In the genomic region with DNA sequence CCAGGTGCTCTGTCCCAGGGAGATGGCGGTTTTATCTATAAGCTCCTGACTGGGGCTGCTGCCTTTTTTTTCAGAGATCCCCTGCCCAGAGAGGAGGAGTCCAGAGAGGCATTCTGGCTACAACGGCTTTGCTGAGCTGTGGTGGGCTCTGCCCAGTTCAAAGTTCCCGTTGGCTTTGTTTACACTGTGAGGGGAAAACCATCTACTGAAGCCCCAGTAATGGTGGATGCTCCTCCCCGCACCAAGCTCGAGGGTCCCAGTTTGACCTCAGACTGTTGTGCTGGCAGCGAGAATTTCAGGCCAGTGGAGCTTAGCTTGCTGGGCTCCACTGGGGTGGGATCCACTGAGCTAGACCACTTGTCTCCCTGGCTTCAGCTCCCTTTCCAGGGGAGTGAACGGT, we compare ENCODE assay signal across 1 cellular context.
TF ChIP-seq lines count a peak whose summit lies in the region.

No MANE protein-coding gene starts in this region.

TF ChIP-seq in HepG2, 621 proteins besides CTCF, POLR2A, EP300 and RAD21 (continued from another document):
- TF ChIP-seq, protein P1, sequence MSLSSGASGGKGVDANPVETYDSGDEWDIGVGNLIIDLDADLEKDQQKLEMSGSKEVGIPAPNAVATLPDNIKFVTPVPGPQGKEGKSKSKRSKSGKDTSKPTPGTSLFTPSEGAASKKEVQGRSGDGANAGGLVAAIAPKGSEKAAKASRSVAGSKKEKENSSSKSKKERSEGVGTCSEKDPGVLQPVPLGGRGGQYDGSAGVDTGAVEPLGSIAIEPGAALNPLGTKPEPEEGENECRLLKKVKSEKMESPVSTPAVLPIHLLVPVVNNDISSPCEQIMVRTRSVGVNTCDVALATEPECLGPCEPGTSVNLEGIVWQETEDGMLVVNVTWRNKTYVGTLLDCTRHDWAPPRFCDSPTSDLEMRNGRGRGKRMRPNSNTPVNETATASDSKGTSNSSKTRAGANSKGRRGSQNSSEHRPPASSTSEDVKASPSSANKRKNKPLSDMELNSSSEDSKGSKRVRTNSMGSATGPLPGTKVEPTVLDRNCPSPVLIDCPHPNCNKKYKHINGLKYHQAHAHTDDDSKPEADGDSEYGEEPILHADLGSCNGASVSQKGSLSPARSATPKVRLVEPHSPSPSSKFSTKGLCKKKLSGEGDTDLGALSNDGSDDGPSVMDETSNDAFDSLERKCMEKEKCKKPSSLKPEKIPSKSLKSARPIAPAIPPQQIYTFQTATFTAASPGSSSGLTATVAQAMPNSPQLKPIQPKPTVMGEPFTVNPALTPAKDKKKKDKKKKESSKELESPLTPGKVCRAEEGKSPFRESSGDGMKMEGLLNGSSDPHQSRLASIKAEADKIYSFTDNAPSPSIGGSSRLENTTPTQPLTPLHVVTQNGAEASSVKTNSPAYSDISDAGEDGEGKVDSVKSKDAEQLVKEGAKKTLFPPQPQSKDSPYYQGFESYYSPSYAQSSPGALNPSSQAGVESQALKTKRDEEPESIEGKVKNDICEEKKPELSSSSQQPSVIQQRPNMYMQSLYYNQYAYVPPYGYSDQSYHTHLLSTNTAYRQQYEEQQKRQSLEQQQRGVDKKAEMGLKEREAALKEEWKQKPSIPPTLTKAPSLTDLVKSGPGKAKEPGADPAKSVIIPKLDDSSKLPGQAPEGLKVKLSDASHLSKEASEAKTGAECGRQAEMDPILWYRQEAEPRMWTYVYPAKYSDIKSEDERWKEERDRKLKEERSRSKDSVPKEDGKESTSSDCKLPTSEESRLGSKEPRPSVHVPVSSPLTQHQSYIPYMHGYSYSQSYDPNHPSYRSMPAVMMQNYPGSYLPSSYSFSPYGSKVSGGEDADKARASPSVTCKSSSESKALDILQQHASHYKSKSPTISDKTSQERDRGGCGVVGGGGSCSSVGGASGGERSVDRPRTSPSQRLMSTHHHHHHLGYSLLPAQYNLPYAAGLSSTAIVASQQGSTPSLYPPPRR (CRISPR knock-in tag; IDR thresholded peaks at IDR 0.05; ENCODE audit: borderline replicate concordance), result no peak
- TF ChIP-seq, protein P2, sequence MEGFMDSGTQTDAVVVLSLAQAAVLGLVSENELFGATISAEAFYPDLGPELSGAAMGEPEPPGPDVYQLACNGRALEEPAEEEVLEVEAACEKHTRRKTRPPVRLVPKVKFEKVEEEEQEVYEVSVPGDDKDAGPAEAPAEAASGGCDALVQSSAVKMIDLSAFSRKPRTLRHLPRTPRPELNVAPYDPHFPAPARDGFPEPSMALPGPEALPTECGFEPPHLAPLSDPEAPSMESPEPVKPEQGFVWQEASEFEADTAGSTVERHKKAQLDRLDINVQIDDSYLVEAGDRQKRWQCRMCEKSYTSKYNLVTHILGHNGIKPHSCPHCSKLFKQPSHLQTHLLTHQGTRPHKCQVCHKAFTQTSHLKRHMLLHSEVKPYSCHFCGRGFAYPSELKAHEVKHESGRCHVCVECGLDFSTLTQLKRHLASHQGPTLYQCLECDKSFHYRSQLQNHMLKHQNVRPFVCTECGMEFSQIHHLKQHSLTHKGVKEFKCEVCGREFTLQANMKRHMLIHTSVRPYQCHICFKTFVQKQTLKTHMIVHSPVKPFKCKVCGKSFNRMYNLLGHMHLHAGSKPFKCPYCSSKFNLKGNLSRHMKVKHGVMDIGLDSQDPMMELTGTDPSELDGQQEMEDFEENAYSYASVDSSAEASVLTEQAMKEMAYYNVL (CRISPR knock-in tag; IDR thresholded peaks at IDR 0.05; ENCODE audit: borderline replicate concordance), result 0 out of 2 replicates have a peak, but pooled peaks have one; percentile 23
- no peak for TF ChIP-seq MTF1 (CRISPR knock-in tag; IDR thresholded peaks at IDR 0.05)
- TF ChIP-seq ZNF331 (CRISPR knock-in tag; IDR thresholded peaks at IDR 0.05), result peak; percentile 41; the same call in 1 of the 2 replicates
- TF ChIP-seq ZNF263 (CRISPR knock-in tag; IDR thresholded peaks at IDR 0.05), result peak; percentile 28; the same call in 1 of the 2 replicates
- peak; percentile 69 for TF ChIP-seq ZNF781 (CRISPR knock-in tag; IDR thresholded peaks at IDR 0.05; ENCODE audit: borderline replicate concordance, not compliant biosample characterization)
- no peak for TF ChIP-seq HNF4G (IDR thresholded peaks at IDR 0.05; ENCODE audit: borderline replicate concordance, low read depth, low read length)
- TF ChIP-seq HNF4G (CRISPR knock-in tag; IDR thresholded peaks at IDR 0.05; ENCODE audit: borderline replicate concordance, low read depth), result 0 out of 2 replicates have a peak, but pooled peaks have one; percentile 17
- no peak for TF ChIP-seq ZNF563 (CRISPR knock-in tag; IDR thresholded peaks at IDR 0.05)
- TF ChIP-seq ZBTB38 (CRISPR knock-in tag; IDR thresholded peaks at IDR 0.05), result no peak
- 0 out of 2 replicates have a peak, but pooled peaks have one; percentile 25 for TF ChIP-seq ZNF350 (CRISPR knock-in tag; IDR thresholded peaks at IDR 0.05; ENCODE audit: borderline replicate concordance, low read depth)
- no peak for TF ChIP-seq SRY (CRISPR knock-in tag; IDR thresholded peaks at IDR 0.05)
- TF ChIP-seq SP5 (CRISPR knock-in tag; IDR thresholded peaks at IDR 0.05; ENCODE audit: borderline replicate concordance, low read depth), result 0 out of 2 replicates have a peak, but pooled peaks have one; percentile 17
- TF ChIP-seq POGZ (CRISPR knock-in tag; IDR thresholded peaks at IDR 0.05), result peak; percentile 33; the same call in 1 of the 2 replicates
- no peak for TF ChIP-seq XRCC5 (optimal IDR thresholded peaks at IDR 0.05; ENCODE audit: low read length)
- TF ChIP-seq, protein P3, sequence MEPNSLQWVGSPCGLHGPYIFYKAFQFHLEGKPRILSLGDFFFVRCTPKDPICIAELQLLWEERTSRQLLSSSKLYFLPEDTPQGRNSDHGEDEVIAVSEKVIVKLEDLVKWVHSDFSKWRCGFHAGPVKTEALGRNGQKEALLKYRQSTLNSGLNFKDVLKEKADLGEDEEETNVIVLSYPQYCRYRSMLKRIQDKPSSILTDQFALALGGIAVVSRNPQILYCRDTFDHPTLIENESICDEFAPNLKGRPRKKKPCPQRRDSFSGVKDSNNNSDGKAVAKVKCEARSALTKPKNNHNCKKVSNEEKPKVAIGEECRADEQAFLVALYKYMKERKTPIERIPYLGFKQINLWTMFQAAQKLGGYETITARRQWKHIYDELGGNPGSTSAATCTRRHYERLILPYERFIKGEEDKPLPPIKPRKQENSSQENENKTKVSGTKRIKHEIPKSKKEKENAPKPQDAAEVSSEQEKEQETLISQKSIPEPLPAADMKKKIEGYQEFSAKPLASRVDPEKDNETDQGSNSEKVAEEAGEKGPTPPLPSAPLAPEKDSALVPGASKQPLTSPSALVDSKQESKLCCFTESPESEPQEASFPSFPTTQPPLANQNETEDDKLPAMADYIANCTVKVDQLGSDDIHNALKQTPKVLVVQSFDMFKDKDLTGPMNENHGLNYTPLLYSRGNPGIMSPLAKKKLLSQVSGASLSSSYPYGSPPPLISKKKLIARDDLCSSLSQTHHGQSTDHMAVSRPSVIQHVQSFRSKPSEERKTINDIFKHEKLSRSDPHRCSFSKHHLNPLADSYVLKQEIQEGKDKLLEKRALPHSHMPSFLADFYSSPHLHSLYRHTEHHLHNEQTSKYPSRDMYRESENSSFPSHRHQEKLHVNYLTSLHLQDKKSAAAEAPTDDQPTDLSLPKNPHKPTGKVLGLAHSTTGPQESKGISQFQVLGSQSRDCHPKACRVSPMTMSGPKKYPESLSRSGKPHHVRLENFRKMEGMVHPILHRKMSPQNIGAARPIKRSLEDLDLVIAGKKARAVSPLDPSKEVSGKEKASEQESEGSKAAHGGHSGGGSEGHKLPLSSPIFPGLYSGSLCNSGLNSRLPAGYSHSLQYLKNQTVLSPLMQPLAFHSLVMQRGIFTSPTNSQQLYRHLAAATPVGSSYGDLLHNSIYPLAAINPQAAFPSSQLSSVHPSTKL (CRISPR knock-in tag; IDR thresholded peaks at IDR 0.05), result peak; percentile 7; the same call in 1 of the 2 replicates
- no peak for TF ChIP-seq RNF2 (conservative IDR thresholded peaks at IDR 0.05; ENCODE audit: low read depth)
- TF ChIP-seq, protein P4, sequence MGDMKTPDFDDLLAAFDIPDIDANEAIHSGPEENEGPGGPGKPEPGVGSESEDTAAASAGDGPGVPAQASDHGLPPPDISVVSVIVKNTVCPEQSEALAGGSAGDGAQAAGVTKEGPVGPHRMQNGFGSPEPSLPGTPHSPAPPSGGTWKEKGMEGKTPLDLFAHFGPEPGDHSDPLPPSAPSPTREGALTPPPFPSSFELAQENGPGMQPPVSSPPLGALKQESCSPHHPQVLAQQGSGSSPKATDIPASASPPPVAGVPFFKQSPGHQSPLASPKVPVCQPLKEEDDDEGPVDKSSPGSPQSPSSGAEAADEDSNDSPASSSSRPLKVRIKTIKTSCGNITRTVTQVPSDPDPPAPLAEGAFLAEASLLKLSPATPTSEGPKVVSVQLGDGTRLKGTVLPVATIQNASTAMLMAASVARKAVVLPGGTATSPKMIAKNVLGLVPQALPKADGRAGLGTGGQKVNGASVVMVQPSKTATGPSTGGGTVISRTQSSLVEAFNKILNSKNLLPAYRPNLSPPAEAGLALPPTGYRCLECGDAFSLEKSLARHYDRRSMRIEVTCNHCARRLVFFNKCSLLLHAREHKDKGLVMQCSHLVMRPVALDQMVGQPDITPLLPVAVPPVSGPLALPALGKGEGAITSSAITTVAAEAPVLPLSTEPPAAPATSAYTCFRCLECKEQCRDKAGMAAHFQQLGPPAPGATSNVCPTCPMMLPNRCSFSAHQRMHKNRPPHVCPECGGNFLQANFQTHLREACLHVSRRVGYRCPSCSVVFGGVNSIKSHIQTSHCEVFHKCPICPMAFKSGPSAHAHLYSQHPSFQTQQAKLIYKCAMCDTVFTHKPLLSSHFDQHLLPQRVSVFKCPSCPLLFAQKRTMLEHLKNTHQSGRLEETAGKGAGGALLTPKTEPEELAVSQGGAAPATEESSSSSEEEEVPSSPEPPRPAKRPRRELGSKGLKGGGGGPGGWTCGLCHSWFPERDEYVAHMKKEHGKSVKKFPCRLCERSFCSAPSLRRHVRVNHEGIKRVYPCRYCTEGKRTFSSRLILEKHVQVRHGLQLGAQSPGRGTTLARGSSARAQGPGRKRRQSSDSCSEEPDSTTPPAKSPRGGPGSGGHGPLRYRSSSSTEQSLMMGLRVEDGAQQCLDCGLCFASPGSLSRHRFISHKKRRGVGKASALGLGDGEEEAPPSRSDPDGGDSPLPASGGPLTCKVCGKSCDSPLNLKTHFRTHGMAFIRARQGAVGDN (CRISPR knock-in tag; IDR thresholded peaks at IDR 0.05), result peak; percentile 39
- TF ChIP-seq BORCS8-MEF2B (CRISPR knock-in tag; IDR thresholded peaks at IDR 0.05), result peak; percentile 10; the same call in 1 of the 2 replicates
- peak; percentile 19; the same call in 1 of the 2 replicates for TF ChIP-seq HOXA3 (CRISPR knock-in tag; IDR thresholded peaks at IDR 0.05)
- no peak for TF ChIP-seq ZFP36L1 (CRISPR knock-in tag; IDR thresholded peaks at IDR 0.05)
